Comparison of ENCODE assay signal across 8 cellular contexts in genomic region chr6:137044366-137045220, GRCh38. TPM values are rescaled to one million over a fixed set of nuclear protein-coding genes. Genes with fewer than 3 reads are reported as not detected.
DNase-seq lines count a peak whose midpoint lies in the region; FAIRE-seq lines count a peak whose summit lies in the region.

IL20RA (minus strand) TSS chr6:137044965; CDS start chr6:137044728, 237 bp downstream.

- DNase-seq in DMS 273 (lab: John Stamatoyannopoulos, UW; ENCODE audit: unreplicated experiment) (peak; percentile 72), DMS 273 treated with DMSO at 0.1 percent for 48 hours (lab: John Stamatoyannopoulos, UW) (no peak), LoVo (ENCODE audit: low spot score) (peak; percentile 46), T47D (ENCODE audit: low read depth in 1 of 2, low spot score in 1 of 2) (peak; percentile 24 to 87), immature natural killer cell (peak; percentile 24 to 32 (median 24)), small intestine (peak; percentile 59), NCI-H1694 (lab: John Stamatoyannopoulos, UW) (no peak), cerebellar nuclear complex (lab: John Stamatoyannopoulos, UW) (no peak)

- in situ Hi-C loops in T47D (cut with HindIII; ENCODE audit: low pct_unique_long_range_greater_than_20kb, low sequenced_read_pairs), result no loop called here

- peak within 1 kb of the TSS; percentile 67 to 93 for H3K4me3 ChIP-seq in small intestine (ENCODE audit: low read depth in 1 of 2, low read length in 2 of 2)

- no peaks in the 10 kb centered on the region for H3K36me3 ChIP-seq in small intestine (ENCODE audit: control insufficient read depth in 2 of 2, insufficient read depth in 2 of 2, low read length in 2 of 2)

- H3K27ac ChIP-seq in small intestine (ENCODE audit: low read depth in 1 of 2, low read length in 1 of 2), result peak within 1 kb of the TSS; percentile 27 to 39

- peaks cover 0 to 3% of the 10 kb centered on the region in 2 donors for H3K4me1 ChIP-seq in small intestine (ENCODE audit: control insufficient read depth in 2 of 2, insufficient read depth in 1 of 2, low read depth in 1 of 2, low read length in 1 of 2)

- no peak within 1 kb of the TSS for H3K27ac Mint-ChIP-seq in immature natural killer cell

- FAIRE-seq in small intestine (lab: Jason Lieb, UNC), result no peak

- peaks cover 40 to 60% (median 46%) of the 10 kb centered on the region in 3 donors for H3K27me3 Mint-ChIP-seq in immature natural killer cell (ENCODE audit: low read depth in 3 of 3)

- no peaks in the 10 kb centered on the region for H3K9me3 ChIP-seq in small intestine (ENCODE audit: control insufficient read depth, low read depth)

- 7 to 13% (median 11%) methylated on average over 56 to 83 of the region's 83 CpGs for WGBS in small intestine, 3 donors

- peak within 1 kb of the TSS; percentile 75 to 91 (median 79) for H3K4me3 Mint-ChIP-seq in immature natural killer cell

- peaks cover 0 to 21% of the 10 kb centered on the region in 2 donors for H3K27me3 ChIP-seq in small intestine (ENCODE audit: control insufficient read depth in 2 of 2, insufficient read depth in 2 of 2, low read length in 2 of 2)

- H3K36me3 Mint-ChIP-seq in immature natural killer cell, result no peaks in the 10 kb centered on the region

- H3K4me1 Mint-ChIP-seq in immature natural killer cell, result peaks cover 6 to 12% of the 10 kb centered on the region in 2 donors

- H3K9me3 Mint-ChIP-seq in immature natural killer cell, result peaks cover 0 to 3% (median 0%) of the 10 kb centered on the region in 6 donors

RNA-seq across cellular contexts. Expression of gene IL20RA, which starts in this region (rescaled TPM):
- polyA plus RNA-seq in immature natural killer cell (not detected), small intestine (1 to 10 TPM in 2 of 3 donors, under 1 TPM in 1; 0.81 to 3.0 (median 1.8) TPM)

Comparison
In these comparisons a context has a peak if more than half of its experiments do, and no peak if none do; other contexts are left out.
1. DNase-seq: peak in DMS 273 (single experiment), LoVo (single experiment), T47D (2 of 2) and small intestine (single experiment); none in DMS 273 treated with DMSO at 0.1 percent for 48 hours (single experiment), NCI-H1694 (single experiment) and cerebellar nuclear complex (0 of 2).
2. Peak in DNase-seq in immature natural killer cell; RNA of the gene not detected or under 1 TPM.